18 cellular contexts compared by ENCODE assay signal in the genomic region with DNA sequence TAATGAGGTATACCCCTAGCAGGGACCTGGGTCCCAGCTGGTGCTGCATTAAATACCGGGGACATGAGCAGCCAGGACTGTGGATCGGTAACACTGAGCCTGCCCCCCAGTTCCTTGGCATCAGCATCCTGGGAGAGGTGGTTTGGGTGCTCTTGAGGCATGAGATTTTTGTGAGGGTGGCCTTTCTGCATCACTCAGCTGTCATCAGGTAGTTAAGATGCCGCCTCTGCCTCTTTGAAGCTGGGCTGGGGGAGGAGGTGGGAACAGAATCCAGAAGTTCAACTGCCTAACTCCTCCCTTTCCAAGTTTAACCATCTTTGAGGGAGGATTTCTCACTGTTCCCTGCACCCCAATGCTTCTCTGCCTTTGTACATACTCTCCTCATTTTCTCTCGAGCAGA.
DNase-seq lines count a peak whose midpoint lies in the region; FAIRE-seq and TF ChIP-seq lines count a peak whose summit lies in the region.
"Had no signal": no experiment of that assay in that cellular context is flagged by ENCODE, and none has a peak within 500 bp of the region (broad histone marks: within the 10 kb centered on the region; RNA-seq: fewer than 3 reads in every experiment).

No MANE protein-coding gene starts in this region.

- H3K56ac ChIP-seq in H1 (replicated peaks; ENCODE audit: insufficient read length, low read depth, low read length): no peak overlapping the region

- H3K4me3 ChIP-seq in H1 (ENCODE audit: extremely low read depth in 1 of 4, insufficient read depth in 2 of 4, low read depth in 3 of 4, low read length in 4 of 4): no peak overlapping the region
- H3K4me3 ChIP-seq: BLaER1 had no signal

- H3K14ac ChIP-seq in H1 (ENCODE audit: insufficient read length): no peak overlapping the region

- H4K20me1 ChIP-seq in H1 (replicated peaks in 1 of 2; ENCODE audit: control insufficient read depth in 1 of 2, insufficient read depth in 2 of 2, low read length in 2 of 2): peaks cover 0 to 2% of the 10 kb centered on the region in 2 experiments
- H4K20me1 ChIP-seq: BLaER1 had no signal

- no peak for FAIRE-seq in H1 (lab: Jason Lieb, UNC)
- FAIRE-seq: G401.6, GM12892 had no signal

- no peak overlapping the region for H3K9ac ChIP-seq in H1 (replicated peaks in 1 of 4; ENCODE audit: extremely low read depth in 1 of 4, low read depth in 3 of 4, low read length in 3 of 4)
- H3K9ac ChIP-seq: BLaER1 had no signal

- H3K27me3 ChIP-seq in H1 (replicated peaks in 1 of 4; ENCODE audit: control insufficient read depth in 3 of 4, extremely low read depth in 1 of 4, insufficient read depth in 3 of 4, low read length in 3 of 4): peaks cover 4 to 22% (median 17%) of the 10 kb centered on the region in 4 experiments; a peak in 6 of 7 replicates
- H3K27me3 ChIP-seq: BLaER1 had no signal

- H3K79me2 ChIP-seq in H1 (ENCODE audit: control insufficient read depth in 1 of 2, insufficient read depth in 2 of 2, low read length in 2 of 2): no peaks in the 10 kb centered on the region

- peaks cover 5 to 12% (median 8%) of the 10 kb centered on the region in 4 experiments; a peak in 6 of 7 replicates for H3K4me1 ChIP-seq in H1 (replicated peaks in 1 of 4; ENCODE audit: control insufficient read depth in 3 of 4, insufficient read depth in 4 of 4, low read length in 3 of 4)
- H3K4me1 ChIP-seq: BLaER1, Caco-2 had no signal

- CTCF ChIA-PET in H1 (lab: Charles Lee; ENCODE audit: partially characterized antibody): interaction anchor here (0.7 kb wide), 1 partner anchor 1787 kb away, joined by 4 read pairs; no protein-coding TSS in a partner anchor

- H2BK120ac ChIP-seq in H1 (replicated peaks; ENCODE audit: low read depth, low read length): no peak overlapping the region

- H3K4ac ChIP-seq in H1 (replicated peaks; ENCODE audit: insufficient read length, low read depth, low read length): no peak overlapping the region

- H3K36me3 ChIP-seq in H1 (ENCODE audit: control insufficient read depth in 2 of 4, insufficient read depth in 4 of 4, low read length in 3 of 4): no peaks in the 10 kb centered on the region
- H3K36me3 ChIP-seq: BLaER1 had no signal

- TF ChIP-seq RAD21 in H1 (IDR thresholded peaks at IDR 0.05 in 1 of 2, conservative IDR thresholded peaks at IDR 0.05 in 1 of 2; ENCODE audit: low read depth in 2 of 2, low read length in 2 of 2): no peak

- H3K79me1 ChIP-seq in H1 (ENCODE audit: low read depth, low read length): no peaks in the 10 kb centered on the region

- H3K23ac ChIP-seq in H1 (ENCODE audit: insufficient read length): no peak overlapping the region

- H2AFZ ChIP-seq in H1 (ENCODE audit: low read length): no peak overlapping the region

- no peak overlapping the region for H2BK20ac ChIP-seq in H1 (ENCODE audit: low read length)

- H3K27ac ChIP-seq in H1 (ENCODE audit: low read depth, low read length): no peak overlapping the region
- H3K27ac ChIP-seq: BLaER1, C4-2B had no signal

- POLR2A ChIA-PET in H1 (lab: Charles Lee; ENCODE audit: partially characterized antibody): interaction anchor here (0.6 kb wide), 1 partner anchor 221 kb away, joined by 3 read pairs; no protein-coding TSS in a partner anchor

- 0 out of 2 replicates have a peak, but pooled peaks cover 2% of the 10 kb centered on the region for H3K23me2 ChIP-seq in H1 (ENCODE audit: low read depth, low read length)

- no peak overlapping the region for H4K8ac ChIP-seq in H1 (ENCODE audit: extremely low read depth, insufficient read depth, low read length)

- TF ChIP-seq EP300 in H1 (IDR thresholded peaks at IDR 0.05; ENCODE audit: borderline replicate concordance in 1 of 2, low read depth in 2 of 2, low read length in 2 of 2): no peak

- no peak overlapping the region; the same call in 1 of the 2 replicates for H3K18ac ChIP-seq in H1 (ENCODE audit: extremely low read depth, low read length)

- H3K9me3 ChIP-seq in H1 (ENCODE audit: insufficient read depth in 2 of 2, low read depth in 1 of 2, low read length in 1 of 2): no peaks in the 10 kb centered on the region
- H3K9me3 ChIP-seq: BLaER1, Caco-2 had no signal

- TF ChIP-seq POLR2A in H1 (IDR thresholded peaks at IDR 0.05; ENCODE audit: control extremely low read depth in 1 of 2, low read depth in 2 of 2, low read length in 2 of 2): no peak

- no peak overlapping the region for H2AK5ac ChIP-seq in H1 (ENCODE audit: low read depth, low read length)

- DNase-seq in H1 (ENCODE audit: low read depth in 1 of 2, low spot score in 2 of 2) (no peak), middle frontal gyrus (ENCODE audit: extremely low spot score, low spot score) (peak; percentile 33), putamen (ENCODE audit: low spot score) (peak; percentile 87), NCI-H1417 treated with DMSO at 0.1 percent for 48 hours (lab: John Stamatoyannopoulos, UW) (no peak), T-helper 1 cell (no peak), AML-193 (lab: John Stamatoyannopoulos, UW) (no peak)
- DNase-seq: Caco-2; CD4-positive, CD25-positive, alpha-beta regulatory T cell; CD8-positive, alpha-beta T cell; DMS153; DND-41; GOT3; H7; HCEC 1CT had no signal

- H4K5ac ChIP-seq in H1 (ENCODE audit: insufficient read length, low read depth, low read length): no peak overlapping the region

- no peak overlapping the region for H2BK5ac ChIP-seq in H1 (ENCODE audit: low read depth, low read length)

- WGBS in H1 (ENCODE audit: extremely low coverage in 1 of 2, insufficient coverage in 1 of 2, insufficient read length in 1 of 2, insufficient replicate concordance in 2 of 2, low coverage in 1 of 2, low lambda C conversion rate in 2 of 2, missing lambda C conversion rate in 1 of 2), 2 experiments: 76% methylated on average over 3 of the region's 4 CpGs; no CpG with 5 or more reads in 1 of the 2 experiments

- 0 out of 2 replicates have a peak overlapping the region, but pooled peaks have one; percentile 39 for H2BK12ac ChIP-seq in H1 (ENCODE audit: low read depth, low read length)

- TF ChIP-seq CTCF in H1 (IDR thresholded peaks at IDR 0.05; ENCODE audit: control extremely low read depth in 1 of 3, insufficient read depth in 1 of 3, low read depth in 1 of 3, low read length in 3 of 3): no peak

- H2BK15ac ChIP-seq in H1 (ENCODE audit: low read length): no peak overlapping the region

- no peak overlapping the region for H4K91ac ChIP-seq in H1 (replicated peaks; ENCODE audit: insufficient read length, low read length)

- no peak overlapping the region for H3K4me2 ChIP-seq in H1 (ENCODE audit: insufficient read depth in 1 of 2, low read depth in 2 of 2, low read length in 2 of 2)
- H3K4me2 ChIP-seq: BLaER1 had no signal

TF ChIP-seq in H1, 55 proteins besides CTCF, POLR2A, EP300 and RAD21:
- TF ChIP-seq HDAC6 (IDR thresholded peaks at IDR 0.05; ENCODE audit: low read depth, low read length): no peak
- TF ChIP-seq SP4 (IDR thresholded peaks at IDR 0.05; ENCODE audit: low read length): no peak
- TF ChIP-seq SIX5 (IDR thresholded peaks at IDR 0.05; ENCODE audit: low read depth, low read length): no peak
- no peak for TF ChIP-seq CBX8 (IDR thresholded peaks at IDR 0.05; ENCODE audit: borderline replicate concordance, low read depth, low read length)
- no peak for TF ChIP-seq BACH1 (IDR thresholded peaks at IDR 0.05; ENCODE audit: low read length)
- TF ChIP-seq CBX5 (IDR thresholded peaks at IDR 0.05; ENCODE audit: low read depth, low read length): no peak
- no peak for TF ChIP-seq SAP30 (IDR thresholded peaks at IDR 0.05; ENCODE audit: insufficient read depth, insufficient replicate concordance, low read length)
- no peak for TF ChIP-seq SP1 (IDR thresholded peaks at IDR 0.05; ENCODE audit: low read depth, low read length)
- TF ChIP-seq CREB1 (IDR thresholded peaks at IDR 0.05): no peak
- TF ChIP-seq KDM4A (IDR thresholded peaks at IDR 0.05; ENCODE audit: low read depth, low read length, severe bottlenecking): no peak
- no peak for TF ChIP-seq JUND (IDR thresholded peaks at IDR 0.05; ENCODE audit: low read length)
- no peak for TF ChIP-seq EZH2 (IDR thresholded peaks at IDR 0.05; ENCODE audit: low read depth, low read length, severe bottlenecking)
- TF ChIP-seq RNF2 (IDR thresholded peaks at IDR 0.05; ENCODE audit: borderline replicate concordance, low read depth, low read length, missing control alignments, poor library complexity, severe bottlenecking): no peak
- TF ChIP-seq CTBP2 (IDR thresholded peaks at IDR 0.05; ENCODE audit: borderline replicate concordance, insufficient read depth, insufficient read length, low read length): no peak
- no peak for TF ChIP-seq GTF2F1 (IDR thresholded peaks at IDR 0.05; ENCODE audit: borderline replicate concordance, low read depth, low read length)
- TF ChIP-seq SP2 (IDR thresholded peaks at IDR 0.05; ENCODE audit: low read length): no peak
- TF ChIP-seq, protein P1, sequence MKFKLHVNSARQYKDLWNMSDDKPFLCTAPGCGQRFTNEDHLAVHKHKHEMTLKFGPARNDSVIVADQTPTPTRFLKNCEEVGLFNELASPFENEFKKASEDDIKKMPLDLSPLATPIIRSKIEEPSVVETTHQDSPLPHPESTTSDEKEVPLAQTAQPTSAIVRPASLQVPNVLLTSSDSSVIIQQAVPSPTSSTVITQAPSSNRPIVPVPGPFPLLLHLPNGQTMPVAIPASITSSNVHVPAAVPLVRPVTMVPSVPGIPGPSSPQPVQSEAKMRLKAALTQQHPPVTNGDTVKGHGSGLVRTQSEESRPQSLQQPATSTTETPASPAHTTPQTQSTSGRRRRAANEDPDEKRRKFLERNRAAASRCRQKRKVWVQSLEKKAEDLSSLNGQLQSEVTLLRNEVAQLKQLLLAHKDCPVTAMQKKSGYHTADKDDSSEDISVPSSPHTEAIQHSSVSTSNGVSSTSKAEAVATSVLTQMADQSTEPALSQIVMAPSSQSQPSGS (IDR thresholded peaks at IDR 0.05; ENCODE audit: low read length): no peak
- TF ChIP-seq SIRT6 (IDR thresholded peaks at IDR 0.05; ENCODE audit: low read length): no peak
- no peak for TF ChIP-seq RXRA (IDR thresholded peaks at IDR 0.05; ENCODE audit: insufficient read depth, low read depth, low read length)
- TF ChIP-seq JUN (IDR thresholded peaks at IDR 0.05; ENCODE audit: low read depth, low read length): no peak

Comparison
In these comparisons a context has a peak if more than half of its experiments do, and no peak if none do; other contexts are left out.
1. DNase-seq: peak in middle frontal gyrus (single experiment) and putamen (single experiment); none in H1 (0 of 2), NCI-H1417 treated with DMSO at 0.1 percent for 48 hours (single experiment), T-helper 1 cell (0 of 5) and AML-193 (0 of 2).